20 cellular contexts compared by ENCODE assay signal in genomic region chr9:125532812-125533594, GRCh38.
"Had no signal": no experiment of that assay in that cellular context is flagged by ENCODE, and none has a peak within 500 bp of the region (broad histone marks: within the 10 kb centered on the region; RNA-seq: fewer than 3 reads in every experiment).

No MANE protein-coding gene starts in this region.

- FAIRE-seq: endometrium had no signal

- H3K9me3 Mint-ChIP-seq: activated naive CD4-positive, alpha-beta T cell treated with anti-CD3 and anti-CD28 coated beads, Interleukin-2, amount 50 U/mL, for 72 hours; brain; dendritic cell treated with granulocyte-macrophage colony-stimulating factor and Interleukin-4, amounts not matched to agents 40 ng/mL and 50 ng/mL, for 4 days; mesothelial cell of epicardium; naive thymus-derived CD8-positive, alpha-beta T cell; neural progenitor cell had no signal

- H3K27me3 ChIP-seq: heart right ventricle, neural progenitor cell, uterus had no signal

- ATAC-seq: activated CD8-positive, alpha-beta T cell treated with anti-CD3 and anti-CD28 coated beads, Interleukin-2, amount 10 ng/mL, durations not matched to agents 7 days and 5 days; activated naive CD4-positive, alpha-beta T cell treated with anti-CD3 and anti-CD28 coated beads, Interleukin-2, amount 50 U/mL, for 72 hours; heart right ventricle; naive thymus-derived CD8-positive, alpha-beta T cell had no signal

- H3K36me3 Mint-ChIP-seq: activated naive CD4-positive, alpha-beta T cell treated with anti-CD3 and anti-CD28 coated beads, Interleukin-2, amount 50 U/mL, for 72 hours; mesothelial cell of epicardium; neural progenitor cell had no signal

- H3K36me3 ChIP-seq: neural progenitor cell, uterus, WERI-Rb-1 had no signal

- H3K4me3 Mint-ChIP-seq: activated CD8-positive, alpha-beta T cell treated with anti-CD3 and anti-CD28 coated beads, Interleukin-2, amount 10 ng/mL, durations not matched to agents 7 days and 5 days; brain; dendritic cell treated with granulocyte-macrophage colony-stimulating factor and Interleukin-4, amounts not matched to agents 40 ng/mL and 50 ng/mL, for 4 days; mesothelial cell of epicardium; naive thymus-derived CD8-positive, alpha-beta T cell; neural progenitor cell had no signal

- H3K4me2 ChIP-seq: neural progenitor cell had no signal

- DNase-seq: activated CD4-positive, alpha-beta T cell treated with anti-CD3 and anti-CD28 coated beads for 1 hour; activated CD4-positive, alpha-beta T cell treated with anti-CD3 and anti-CD28 coated beads, Interleukin-2, amount 50 U/mL, for 1 hour; activated CD8-positive, alpha-beta T cell treated with anti-CD3 and anti-CD28 coated beads, Interleukin-2, amount 10 ng/mL, durations not matched to agents 7 days and 5 days; activated T-cell treated with anti-CD3 and anti-CD28 coated beads, Interleukin-2, amount 50 U/mL, for 1 hour; aorta; effector CD4-positive, alpha-beta T cell; heart right ventricle; islet precursor cell; naive thymus-derived CD8-positive, alpha-beta T cell; stimulated activated CD4-positive, alpha-beta T cell treated with anti-CD3 and anti-CD28 coated beads, Interleukin-12 subunit alpha, Interleukin-12 subunit beta, amount 100 ng/mL, for 4 hours; stimulated activated CD4-positive, alpha-beta T cell treated with anti-CD3 and anti-CD28 coated beads, Interleukin-4, amount 100 ng/mL, for 4 hours; trophoblast cell; uterus; WERI-Rb-1 had no signal

- H3K27ac ChIP-seq: neural progenitor cell, uterus, WERI-Rb-1 had no signal

- H3K9me3 ChIP-seq: heart right ventricle, uterus had no signal

- H3K4me3 ChIP-seq: heart right ventricle, neural progenitor cell, uterus had no signal

- H3K27ac Mint-ChIP-seq: activated CD8-positive, alpha-beta T cell treated with anti-CD3 and anti-CD28 coated beads, Interleukin-2, amount 10 ng/mL, durations not matched to agents 7 days and 5 days; activated naive CD4-positive, alpha-beta T cell treated with anti-CD3 and anti-CD28 coated beads, Interleukin-2, amount 50 U/mL, for 72 hours; brain; dendritic cell treated with granulocyte-macrophage colony-stimulating factor and Interleukin-4, amounts not matched to agents 40 ng/mL and 50 ng/mL, for 4 days; mesothelial cell of epicardium had no signal

- H3K27me3 Mint-ChIP-seq: brain; dendritic cell treated with granulocyte-macrophage colony-stimulating factor and Interleukin-4, amounts not matched to agents 40 ng/mL and 50 ng/mL, for 4 days; naive thymus-derived CD8-positive, alpha-beta T cell had no signal
